Comparison of ENCODE assay signal across 8 cellular contexts in genomic region chr5:134758504-134759341, GRCh38. TPM values are rescaled to one million over a fixed set of nuclear protein-coding genes. Genes with fewer than 3 reads are reported as not detected.
DNase-seq lines count a peak whose midpoint lies in the region; ATAC-seq and TF ChIP-seq lines count a peak whose summit lies in the region.

DDX46 (plus strand) TSS chr5:134758779; CDS start chr5:134758939, 160 bp downstream.

- ATAC-seq in HG02678 (IDR thresholded peaks at IDR 0.05; ENCODE audit: unreplicated experiment) (peak; percentile 98), Right ventricle myocardium inferior (peak; percentile 99)

- no peaks in the 10 kb centered on the region for H3K27me3 ChIP-seq in SU-DHL-6 (ENCODE audit: low read length)
- H3K27me3 ChIP-seq in trophoblast cell (ENCODE audit: insufficient read depth, low read length), result no peaks in the 10 kb centered on the region
- H3K27me3 ChIP-seq in transverse colon, result no peaks in the 10 kb centered on the region

- H3K23ac ChIP-seq in trophoblast cell (ENCODE audit: low read length), result no peak within 1 kb of the TSS

- H3K27ac ChIP-seq in SU-DHL-6 (ENCODE audit: low read depth, low read length), result peak within 1 kb of the TSS; percentile 29
- H3K27ac ChIP-seq in trophoblast cell (ENCODE audit: low read depth, low read length), result no peak within 1 kb of the TSS
- peak within 1 kb of the TSS; percentile 72 to 85 (median 83) for H3K27ac ChIP-seq in transverse colon

- peak within 1 kb of the TSS; percentile 20 for H3K4ac ChIP-seq in trophoblast cell (ENCODE audit: low read depth, low read length)

- H3K79me2 ChIP-seq in SU-DHL-6 (ENCODE audit: insufficient read depth, low read length) (peaks cover 45% of the 10 kb centered on the region), trophoblast cell (ENCODE audit: control insufficient read depth, insufficient read depth, low read length, poor library complexity) (peaks cover 7% of the 10 kb centered on the region)

- H2AK5ac ChIP-seq in trophoblast cell (ENCODE audit: low read length), result no peak within 1 kb of the TSS

- peak within 1 kb of the TSS; percentile 64 for H4K12ac ChIP-seq in trophoblast cell (ENCODE audit: low read depth, low read length)

- H3K36me3 ChIP-seq in SU-DHL-6 (ENCODE audit: low read length), result 0 out of 2 replicates have a peak, but pooled peaks cover 3% of the 10 kb centered on the region
- H3K36me3 ChIP-seq in trophoblast cell (ENCODE audit: control insufficient read depth in 1 of 2, insufficient read depth in 2 of 2, low read length in 2 of 2), result peaks cover under 1 to 4% of the 10 kb centered on the region in 2 experiments
- peaks cover 0 to 5% (median 1%) of the 10 kb centered on the region in 4 donors for H3K36me3 ChIP-seq in transverse colon

- intact Hi-C loops in Right ventricle myocardium inferior (cut with DNase I), result loop anchor here (2.0 to 5.0 kb wide), 2 partner anchors 20 to 144 kb away; partner anchors contain the start of gene CAMLG
- intact Hi-C loops in transverse colon (cut with DNase I; ENCODE audit: low total_unique reads), result no loop called here

- TF ChIP-seq CTCF in GM12872 (IDR thresholded peaks at IDR 0.05; ENCODE audit: insufficient read depth, low read depth, low read length) (peak; percentile 80), SU-DHL-6 (IDR thresholded peaks at IDR 0.05; ENCODE audit: insufficient read depth, low read length, poor library complexity, severe bottlenecking) (peak; percentile 68), transverse colon (IDR thresholded peaks at IDR 0.05) (peak; percentile 56 to 76 (median 59))

- H3K9me3 ChIP-seq in SU-DHL-6 (ENCODE audit: insufficient read depth, low read length) (no peaks in the 10 kb centered on the region), trophoblast cell (ENCODE audit: insufficient read depth, low read depth, low read length) (no peaks in the 10 kb centered on the region), transverse colon (no peaks in the 10 kb centered on the region)

- H4K8ac ChIP-seq in trophoblast cell (ENCODE audit: low read depth, low read length), result peak within 1 kb of the TSS; percentile 76

- peak within 1 kb of the TSS; percentile 92 for H2AFZ ChIP-seq in SU-DHL-6 (ENCODE audit: low read depth, low read length, severe bottlenecking)
- H2AFZ ChIP-seq in trophoblast cell (ENCODE audit: insufficient read depth, low read length, poor library complexity), result peak within 1 kb of the TSS; percentile 77

- H2BK5ac ChIP-seq in trophoblast cell (ENCODE audit: low read depth, low read length, poor library complexity), result peak within 1 kb of the TSS; percentile 1

- TF ChIP-seq POLR2A in transverse colon (IDR thresholded peaks at IDR 0.05), result peak; percentile 76

- H3K4me2 ChIP-seq in SU-DHL-6 (ENCODE audit: low read depth, low read length, poor library complexity, severe bottlenecking), result peak within 1 kb of the TSS; percentile 97
- peak within 1 kb of the TSS; percentile 94 for H3K4me2 ChIP-seq in trophoblast cell (ENCODE audit: low read length)

- peak; percentile 72 for DNase-seq in NCI-H128 (lab: John Stamatoyannopoulos, UW; ENCODE audit: unreplicated experiment)
- DNase-seq in activated naive CD8-positive, alpha-beta T cell treated with anti-CD3 and anti-CD28 coated beads, Interleukin-2, amount 50 U/mL, for 16 hours (ENCODE audit: low read depth, low spot score), result peak; percentile 88
- peak; percentile 97 for DNase-seq in Right ventricle myocardium inferior (ENCODE audit: missing footprints)
- peak; percentile 95 to 97 for DNase-seq in trophoblast cell
- peak; percentile 97 for DNase-seq in transverse colon

- in situ Hi-C loops in transverse colon (cut with MboI; ENCODE audit: low pct_ligation_motif_present in 1 of 4, low pct_unique_long_range_greater_than_20kb in 1 of 4, low sequenced_read_pairs in 3 of 4), result no loop called here

- H3K4me3 ChIP-seq in SU-DHL-6 (ENCODE audit: insufficient read depth, low read length, poor library complexity, severe bottlenecking) (peak within 1 kb of the TSS; percentile 80), trophoblast cell (ENCODE audit: low read depth, low read length) (peak within 1 kb of the TSS; percentile 99), transverse colon (peak within 1 kb of the TSS; percentile 60 to 96 (median 78))

- H4K91ac ChIP-seq in trophoblast cell (ENCODE audit: low read depth, low read length), result peak within 1 kb of the TSS; percentile 26

- H4K20me1 ChIP-seq in SU-DHL-6 (ENCODE audit: low read depth, low read length), result peaks cover 9% of the 10 kb centered on the region; the same call in 1 of the 2 replicates

- peak within 1 kb of the TSS; percentile 12 for H3K18ac ChIP-seq in trophoblast cell (ENCODE audit: low read length)

- H3K4me1 ChIP-seq in trophoblast cell (ENCODE audit: control insufficient read depth in 1 of 2, insufficient read depth in 2 of 2, low read length in 2 of 2) (no peaks in the 10 kb centered on the region), transverse colon (peaks cover 4 to 23% (median 15%) of the 10 kb centered on the region in 4 donors)

- WGBS in trophoblast cell (ENCODE audit: extremely low coverage, insufficient coverage, insufficient read length), result no CpG with 5 or more reads among the region's 73 CpGs
- WGBS in transverse colon (ENCODE audit: low coverage in 1 of 2), 2 donors, result 0 to 1% methylated on average over 3 to 59 of the region's 73 CpGs

- no peak for TF ChIP-seq EP300 in transverse colon (IDR thresholded peaks at IDR 0.05; ENCODE audit: low read depth)

- H2BK120ac ChIP-seq in trophoblast cell (ENCODE audit: insufficient read depth, low read length, poor library complexity), result no peak within 1 kb of the TSS

- H3K9ac ChIP-seq in SU-DHL-6 (ENCODE audit: low read length) (peak within 1 kb of the TSS; percentile 86), trophoblast cell (ENCODE audit: low read length) (peak within 1 kb of the TSS; percentile 96)

- no peaks in the 10 kb centered on the region for H3F3A ChIP-seq in SU-DHL-6 (ENCODE audit: insufficient read depth)

- peaks cover 4% of the 10 kb centered on the region for H3K79me1 ChIP-seq in trophoblast cell (ENCODE audit: low read length)

- H3K9me2 ChIP-seq in SU-DHL-6 (replicated peaks; ENCODE audit: insufficient read depth, low read length), result no peaks in the 10 kb centered on the region

- no peak within 1 kb of the TSS for H2BK12ac ChIP-seq in trophoblast cell (ENCODE audit: low read length)

- peak within 1 kb of the TSS; percentile 23 for H3K14ac ChIP-seq in trophoblast cell (ENCODE audit: low read length)

RNA-seq across cellular contexts. Expression of gene DDX46, which starts in this region (rescaled TPM):
- total RNA-seq in Right ventricle myocardium inferior, result 27.6 TPM
- 41.6 and 42.4 TPM in 2 replicates for polyA plus RNA-seq in trophoblast cell (2013)
- 10 to 100 TPM; 28.5 to 73.3 (median 46.1) TPM for total RNA-seq in transverse colon
